In the genomic region with DNA sequence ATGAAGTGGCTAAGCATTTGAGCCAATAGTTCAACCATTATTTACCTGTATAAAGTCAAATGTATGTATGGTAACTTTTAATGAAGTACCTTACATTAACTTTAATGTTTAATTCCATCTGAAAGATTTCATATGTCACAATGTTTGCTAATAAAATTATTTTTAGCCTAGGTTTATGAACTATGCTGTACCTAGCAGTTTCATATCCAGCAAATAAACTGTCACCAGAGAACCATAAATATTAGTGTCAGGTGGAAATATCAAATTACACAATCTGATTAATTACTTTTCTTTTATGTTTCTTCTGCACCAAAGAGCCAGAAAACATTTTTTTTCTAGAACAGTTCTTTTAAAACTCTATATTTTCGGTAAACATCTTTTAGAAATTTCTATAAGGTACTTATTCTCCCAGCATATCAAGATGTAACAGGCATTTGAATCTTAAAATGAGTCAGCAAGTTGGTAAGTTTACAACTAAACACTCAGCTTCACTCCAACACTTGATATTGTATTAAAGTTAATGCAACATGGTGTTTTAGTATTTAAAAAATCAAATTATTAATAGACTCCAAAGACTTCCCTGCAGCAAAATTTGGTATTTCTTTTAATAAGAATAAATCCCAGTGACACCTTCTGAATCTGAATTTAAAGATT, we compare ENCODE assay signal across 40 cellular contexts. TPM values are rescaled to one million over a fixed set of nuclear protein-coding genes. Genes with fewer than 3 reads are reported as not detected.
"Had no signal": no experiment of that assay in that cellular context is flagged by ENCODE, and none has a peak within 500 bp of the region (broad histone marks: within the 10 kb centered on the region; RNA-seq: fewer than 3 reads in every experiment).

No MANE protein-coding gene starts in this region.

- H3K27ac Mint-ChIP-seq: activated CD4-positive, alpha-beta memory T cell treated with anti-CD3 and anti-CD28 coated beads for 36 hours; activated CD4-positive, alpha-beta T cell treated with anti-CD3 and anti-CD28 coated beads for 36 hours; activated CD4-positive, alpha-beta T cell treated with anti-CD3 and anti-CD28 coated beads, Interleukin-2, amount 10 ng/mL, durations not matched to agents 24 days and 14 days; activated CD8-positive, alpha-beta memory T cell treated with anti-CD3 and anti-CD28 coated beads, Interleukin-2, amount 10 ng/mL, durations not matched to agents 7 days and 5 days; activated CD8-positive, alpha-beta T cell treated with anti-CD3 and anti-CD28 coated beads, Interleukin-2, amount 10 ng/mL, durations not matched to agents 7 days and 5 days; activated naive CD8-positive, alpha-beta T cell; activated T-cell treated with anti-CD3 and anti-CD28 coated beads, Interleukin-2, amount 50 U/mL, for 24 hours; activated T-cell treated with anti-CD3 and anti-CD28 coated beads, Interleukin-2, amount 50 U/mL, for 72 hours; T-helper 17 cell; T-helper 2 cell treated with Interferon-gamma antibody and Interleukin-4, amounts not matched to agents 5 μg/mL and 100 μg/mL, for 36 hours had no signal

- DNase-seq: activated CD4-positive, alpha-beta memory T cell treated with anti-CD3 and anti-CD28 coated beads for 36 hours; activated CD4-positive, alpha-beta T cell treated with anti-CD3 and anti-CD28 coated beads for 36 hours; activated CD4-positive, alpha-beta T cell treated with anti-CD3 and anti-CD28 coated beads, Interleukin-2, amount 10 ng/mL, durations not matched to agents 24 days and 14 days; activated CD4-positive, CD25-positive, alpha-beta regulatory T cell; activated CD4-positive, CD25-positive, alpha-beta regulatory T cell treated with anti-CD3 and anti-CD28 coated beads, Interleukin-2, amount 50 U/mL, for 72 hours; activated CD8-positive, alpha-beta memory T cell treated with anti-CD3 and anti-CD28 coated beads, Interleukin-2, amount 10 ng/mL, durations not matched to agents 7 days and 5 days; activated CD8-positive, alpha-beta memory T cell treated with anti-CD3 and anti-CD28 coated beads, Interleukin-2, amount 50 U/mL, for 4 hours; activated CD8-positive, alpha-beta T cell treated with anti-CD3 and anti-CD28 coated beads, Interleukin-2, amount 10 ng/mL, durations not matched to agents 7 days and 5 days; activated gamma-delta T cell; activated naive CD4-positive, alpha-beta T cell; activated naive CD4-positive, alpha-beta T cell treated with anti-CD3 and anti-CD28 coated beads, Interleukin-2, amount 50 U/mL, for 16 hours; activated T-cell treated with anti-CD3 and anti-CD28 coated beads, Interleukin-2, amount 50 U/mL, for 24 hours; activated T-cell treated with anti-CD3 and anti-CD28 coated beads, Interleukin-2, amount 50 U/mL, for 72 hours; amniotic stem cell; anterior cingulate cortex; brain microvascular endothelial cell; cortex of kidney; effector CD8-positive, alpha-beta T cell; esophagus squamous epithelium; foreskin melanocyte; head of caudate nucleus; T-helper 1 cell; T-helper 17 cell; T1000 had no signal

- H3K4me1 ChIP-seq: esophagus squamous epithelium had no signal

- H3K36me3 ChIP-seq: brain microvascular endothelial cell, esophagus squamous epithelium had no signal

- FAIRE-seq: astrocyte, bronchial epithelial cell, colon, endothelial cell of umbilical vein had no signal

- H3K27me3 ChIP-seq: brain microvascular endothelial cell, esophagus squamous epithelium had no signal

- H3K9me3 Mint-ChIP-seq: activated CD4-positive, alpha-beta memory T cell treated with anti-CD3 and anti-CD28 coated beads for 36 hours; activated CD4-positive, alpha-beta T cell treated with anti-CD3 and anti-CD28 coated beads, Interleukin-2, amount 10 ng/mL, durations not matched to agents 24 days and 14 days; activated T-cell treated with anti-CD3 and anti-CD28 coated beads, Interleukin-2, amount 50 U/mL, for 24 hours; central memory CD8-positive, alpha-beta T cell; T-helper 2 cell treated with Interferon-gamma antibody and Interleukin-4, amounts not matched to agents 5 μg/mL and 100 μg/mL, for 36 hours had no signal

- H3K4me1 Mint-ChIP-seq: activated CD4-positive, alpha-beta T cell treated with anti-CD3 and anti-CD28 coated beads for 36 hours; activated CD4-positive, alpha-beta T cell treated with anti-CD3 and anti-CD28 coated beads, Interleukin-2, amount 10 ng/mL, durations not matched to agents 24 days and 14 days; activated CD8-positive, alpha-beta memory T cell treated with anti-CD3 and anti-CD28 coated beads, Interleukin-2, amount 10 ng/mL, durations not matched to agents 7 days and 5 days; central memory CD8-positive, alpha-beta T cell; T-helper 17 cell had no signal

- H3K9me3 ChIP-seq: esophagus squamous epithelium had no signal

- H3K36me3 Mint-ChIP-seq: activated CD4-positive, alpha-beta memory T cell treated with anti-CD3 and anti-CD28 coated beads for 36 hours; activated CD8-positive, alpha-beta memory T cell treated with anti-CD3 and anti-CD28 coated beads, Interleukin-2, amount 10 ng/mL, durations not matched to agents 7 days and 5 days; activated naive CD8-positive, alpha-beta T cell had no signal

- ATAC-seq: activated CD4-positive, alpha-beta T cell treated with anti-CD3 and anti-CD28 coated beads for 36 hours; activated CD8-positive, alpha-beta memory T cell treated with anti-CD3 and anti-CD28 coated beads, Interleukin-2, amount 10 ng/mL, durations not matched to agents 7 days and 5 days; activated CD8-positive, alpha-beta T cell treated with anti-CD3 and anti-CD28 coated beads, Interleukin-2, amount 10 ng/mL, durations not matched to agents 7 days and 5 days; activated T-cell treated with anti-CD3 and anti-CD28 coated beads, Interleukin-2, amount 50 U/mL, for 72 hours; T-helper 17 cell had no signal

- H3K4me3 ChIP-seq: esophagus squamous epithelium had no signal

- H3K4me3 Mint-ChIP-seq: activated CD4-positive, alpha-beta memory T cell treated with anti-CD3 and anti-CD28 coated beads for 36 hours; activated CD4-positive, alpha-beta T cell treated with anti-CD3 and anti-CD28 coated beads for 36 hours; activated CD4-positive, alpha-beta T cell treated with anti-CD3 and anti-CD28 coated beads, Interleukin-2, amount 10 ng/mL, durations not matched to agents 24 days and 14 days; activated CD8-positive, alpha-beta memory T cell treated with anti-CD3 and anti-CD28 coated beads, Interleukin-2, amount 10 ng/mL, durations not matched to agents 7 days and 5 days; activated CD8-positive, alpha-beta T cell treated with anti-CD3 and anti-CD28 coated beads, Interleukin-2, amount 10 ng/mL, durations not matched to agents 7 days and 5 days; activated naive CD8-positive, alpha-beta T cell; activated T-cell treated with anti-CD3 and anti-CD28 coated beads, Interleukin-2, amount 50 U/mL, for 24 hours; activated T-cell treated with anti-CD3 and anti-CD28 coated beads, Interleukin-2, amount 50 U/mL, for 72 hours; central memory CD8-positive, alpha-beta T cell; T-helper 17 cell; T-helper 2 cell treated with Interferon-gamma antibody and Interleukin-4, amounts not matched to agents 5 μg/mL and 100 μg/mL, for 36 hours had no signal

- H3K27me3 Mint-ChIP-seq: activated CD4-positive, alpha-beta T cell treated with anti-CD3 and anti-CD28 coated beads, Interleukin-2, amount 10 ng/mL, durations not matched to agents 24 days and 14 days had no signal

- H3K27ac ChIP-seq: brain microvascular endothelial cell, epithelial cell of prostate, esophagus squamous epithelium had no signal

RNA-seq across cellular contexts. Expression of a gene that starts 8.5 kb away (rescaled TPM):
- total RNA-seq: activated CD4-positive, alpha-beta memory T cell treated with anti-CD3 and anti-CD28 coated beads for 36 hours; activated CD4-positive, alpha-beta T cell treated with anti-CD3 and anti-CD28 coated beads for 36 hours; activated CD4-positive, alpha-beta T cell treated with anti-CD3 and anti-CD28 coated beads, Interleukin-2, amount 10 ng/mL, durations not matched to agents 24 days and 14 days; activated CD8-positive, alpha-beta memory T cell treated with anti-CD3 and anti-CD28 coated beads for 36 hours; activated CD8-positive, alpha-beta memory T cell treated with anti-CD3 and anti-CD28 coated beads, Interleukin-2, amount 10 ng/mL, durations not matched to agents 7 days and 5 days; activated CD8-positive, alpha-beta T cell treated with anti-CD3 and anti-CD28 coated beads, Interleukin-2, amount 10 ng/mL, durations not matched to agents 7 days and 5 days; astrocyte; bronchial epithelial cell; cardiac septum; cerebellum; dermis microvascular lymphatic vessel endothelial cell; endothelial cell of umbilical vein; esophagus squamous epithelium; fibroblast of lung; fibroblast of villous mesenchyme had no signal
- polyA plus RNA-seq: endothelial cell of umbilical vein, esophagus, fibroblast of lung had no signal

RNA-seq across cellular contexts. Expression of a gene that starts 45.8 kb away (rescaled TPM):
- total RNA-seq: activated CD4-positive, alpha-beta memory T cell treated with anti-CD3 and anti-CD28 coated beads for 36 hours; activated CD4-positive, alpha-beta T cell treated with anti-CD3 and anti-CD28 coated beads for 36 hours; activated CD4-positive, alpha-beta T cell treated with anti-CD3 and anti-CD28 coated beads, Interleukin-2, amount 10 ng/mL, durations not matched to agents 24 days and 14 days; activated CD8-positive, alpha-beta memory T cell treated with anti-CD3 and anti-CD28 coated beads for 36 hours; activated CD8-positive, alpha-beta memory T cell treated with anti-CD3 and anti-CD28 coated beads, Interleukin-2, amount 10 ng/mL, durations not matched to agents 7 days and 5 days; activated CD8-positive, alpha-beta T cell treated with anti-CD3 and anti-CD28 coated beads, Interleukin-2, amount 10 ng/mL, durations not matched to agents 7 days and 5 days; activated T-cell treated with anti-CD3 and anti-CD28 coated beads, Interleukin-2, amount 50 U/mL, for 72 hours; astrocyte; bronchial epithelial cell; cardiac septum; dermis microvascular lymphatic vessel endothelial cell; endothelial cell of umbilical vein; fibroblast of lung; fibroblast of villous mesenchyme; T-helper 17 cell had no signal
- polyA plus RNA-seq: adipose tissue, endothelial cell of umbilical vein, fibroblast of lung had no signal
